In genomic region chr7:75914169-75914654, GRCh38 we compare ENCODE assay signal across 1 cellular context.
TF ChIP-seq lines count a peak whose summit lies in the region.

No MANE protein-coding gene starts in this region.

TF ChIP-seq in GM23338, 12 proteins besides CTCF, POLR2A, EP300 and RAD21 (continued from another document):
- TF ChIP-seq ZNF462 (CRISPR knock-in tag; IDR thresholded peaks at IDR 0.05) (no peak), EZH2 (IDR thresholded peaks at IDR 0.05; ENCODE audit: low read depth, unreplicated experiment) (no peak)
